Comparison of ENCODE assay signal across 8 cellular contexts in the genomic region with DNA sequence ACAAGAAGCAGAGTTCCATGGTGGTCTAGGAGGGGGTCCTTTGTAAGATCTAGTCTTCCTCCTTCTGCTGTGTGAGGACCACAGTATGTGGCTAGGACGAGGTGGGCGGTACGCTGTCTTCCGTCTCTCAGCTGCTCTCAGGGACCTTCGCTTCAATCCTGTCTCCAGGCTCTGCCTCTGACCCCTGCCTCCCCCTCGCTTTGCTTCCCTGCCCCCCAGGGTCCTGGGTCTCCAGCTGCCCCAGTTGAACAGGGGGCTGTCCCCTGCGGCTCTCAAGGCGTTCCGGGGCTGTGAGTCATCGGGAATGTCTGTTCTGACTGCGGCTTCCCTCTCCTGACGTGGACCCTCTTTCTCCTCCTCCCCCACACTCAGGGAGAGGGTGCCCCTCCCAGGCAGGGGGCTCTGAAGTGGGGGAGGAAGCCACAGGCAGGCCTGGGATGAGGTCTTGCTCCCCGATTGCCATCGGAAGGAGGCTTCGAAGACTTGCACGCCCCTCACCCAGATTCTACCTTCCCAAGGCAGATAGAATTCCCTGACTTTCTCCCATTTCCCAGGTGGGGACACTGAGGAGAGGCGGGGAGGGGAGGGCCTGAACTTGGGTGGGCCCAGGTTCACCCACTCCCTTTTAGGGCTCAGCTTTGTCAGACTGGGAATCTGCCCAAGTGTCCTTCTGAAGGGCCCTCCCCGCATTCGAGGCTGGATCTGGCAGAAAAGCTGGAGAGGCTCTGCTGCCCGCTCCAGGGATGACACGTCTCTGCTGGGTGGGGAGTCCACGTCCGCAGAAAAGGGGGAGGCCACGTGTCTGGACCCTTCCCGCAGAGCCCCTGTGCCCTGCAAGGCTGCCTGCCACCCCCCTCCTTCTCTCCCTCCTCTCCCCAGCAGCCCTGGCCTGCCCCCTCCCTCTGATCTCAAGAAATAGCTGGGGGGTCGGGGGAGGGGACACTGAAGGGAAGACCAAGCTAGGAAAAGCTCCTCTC. TPM values are rescaled to one million over a fixed set of nuclear protein-coding genes. Genes with fewer than 3 reads are reported as not detected.
A peak's percentile ranks its signal among the peaks of the same experiment; 100 is the strongest.
DNase-seq lines count a peak whose midpoint lies in the region; ATAC-seq and TF ChIP-seq lines count a peak whose summit lies in the region.

No MANE protein-coding gene starts in this region.

- POLR2A ChIA-PET in BJ (lab: Charles Lee): interaction anchor here (0.5 to 4.9 kb wide), 14 partner anchors 9 to 215 kb away, joined by 3 to 135 read pairs (median 6); a partner anchor contains a TSS

- no peak for ATAC-seq in effector memory CD8-positive, alpha-beta T cell (replicated peaks)
- no peak for ATAC-seq in GM21515 (IDR thresholded peaks at IDR 0.05; ENCODE audit: unreplicated experiment)

- peak overlapping the region; percentile 96 for H3K27ac ChIP-seq in osteoblast (ENCODE audit: low read depth, low read length)

- H3K4me1 ChIP-seq in osteoblast (ENCODE audit: insufficient read depth, low read length): peaks cover 74% of the 10 kb centered on the region

- no peak overlapping the region for H3K4me3 Mint-ChIP-seq in effector memory CD8-positive, alpha-beta T cell

- H3K4me2 ChIP-seq in osteoblast (ENCODE audit: insufficient read depth, low read length): peak overlapping the region; percentile 57

- H2AFZ ChIP-seq in osteoblast (ENCODE audit: low read length): no peak overlapping the region

- H3K36me3 Mint-ChIP-seq in effector memory CD8-positive, alpha-beta T cell (ENCODE audit: insufficient read depth): no peaks in the 10 kb centered on the region

- no peak for TF ChIP-seq CTCF in BJ (IDR thresholded peaks at IDR 0.05; ENCODE audit: insufficient read depth, low read depth, low read length)
- no peak for TF ChIP-seq CTCF in osteoblast (IDR thresholded peaks at IDR 0.05; ENCODE audit: extremely low read depth, low read depth, low read length)

- peak overlapping the region; percentile 30 for H3K4me3 ChIP-seq in BJ (ENCODE audit: low read depth, low read length)
- peak overlapping the region; percentile 26 for H3K4me3 ChIP-seq in osteoblast (ENCODE audit: insufficient read depth, low read length)

- peaks cover 10% of the 10 kb centered on the region for H3K79me2 ChIP-seq in osteoblast (ENCODE audit: insufficient read depth, low read length)

- CTCF ChIA-PET in BJ (lab: Yijun Ruan, JAX): interaction anchor here (0.8 to 23.7 kb wide), 9 partner anchors 8 to 60 kb away, joined by 3 to 515 read pairs (median 4); a partner anchor contains a TSS

- H3K36me3 ChIP-seq in BJ (ENCODE audit: control insufficient read depth, insufficient read depth, low read length) (no peaks in the 10 kb centered on the region), osteoblast (ENCODE audit: insufficient read depth, low read length) (no peaks in the 10 kb centered on the region)

- DNase-seq in BJ (ENCODE audit: low read depth): peak; percentile 87
- peak; percentile 97 for DNase-seq in RPMI7951 (ENCODE audit: low read depth)
- peak; percentile 97 for DNase-seq in fibroblast of peridontal ligament (ENCODE audit: extremely low read depth)
- DNase-seq in osteoblast (ENCODE audit: insufficient read length, low spot score, missing footprints): peak; percentile 97
- no peak for DNase-seq in putamen (ENCODE audit: low spot score)
- no peak for DNase-seq in cerebellar nuclear complex (lab: John Stamatoyannopoulos, UW)
- no peak for DNase-seq in effector memory CD8-positive, alpha-beta T cell

- peaks cover 56 to 92% of the 10 kb centered on the region in 2 donors for H3K27me3 Mint-ChIP-seq in effector memory CD8-positive, alpha-beta T cell

- no peak overlapping the region for H3K27ac Mint-ChIP-seq in effector memory CD8-positive, alpha-beta T cell

- no peaks in the 10 kb centered on the region for H3K9me3 Mint-ChIP-seq in effector memory CD8-positive, alpha-beta T cell

- no peaks in the 10 kb centered on the region for H3K9me3 ChIP-seq in osteoblast (ENCODE audit: low read depth, low read length)

- peaks cover 14 to 17% of the 10 kb centered on the region in 2 donors for H3K4me1 Mint-ChIP-seq in effector memory CD8-positive, alpha-beta T cell (ENCODE audit: low read depth in 2 of 2)

- H4K20me1 ChIP-seq in osteoblast (ENCODE audit: insufficient read depth, low read length): no peaks in the 10 kb centered on the region

- H3K27me3 ChIP-seq in BJ (ENCODE audit: control insufficient read depth, insufficient read depth, low read length): no peaks in the 10 kb centered on the region
- H3K27me3 ChIP-seq in osteoblast (ENCODE audit: insufficient read depth, low read length): no peaks in the 10 kb centered on the region

RNA-seq across cellular contexts. Expression of a gene that starts 9.1 kb away (rescaled TPM):
- polyA plus RNA-seq in BJ (2011; rRNA removed): 1,679 and 2,161 TPM in 2 replicates
- 4,131 and 5,702 TPM in 2 replicates for polyA minus RNA-seq in BJ (2011; rRNA and poly(A)+ RNA removed)
- 239 and 259 TPM in 2 replicates for total RNA-seq in RPMI7951 (2014; rRNA removed; shearing (Covaris generic))
- 6,718 and 8,987 TPM in 2 replicates for total RNA-seq in osteoblast

RNA-seq across cellular contexts. Expression of a gene that starts 44.7 kb away (rescaled TPM):
- 0.09 and 0.40 TPM in 2 replicates for polyA plus RNA-seq in BJ (2011; rRNA removed)
- not detected in 2 replicates for polyA minus RNA-seq in BJ (2011; rRNA and poly(A)+ RNA removed)
- not detected in 2 replicates for total RNA-seq in RPMI7951 (2014; rRNA removed; shearing (Covaris generic))
- 0.29 TPM in 1 of 2 replicates, not detected in the other for total RNA-seq in osteoblast

Comparison
In these comparisons a context has a peak if more than half of its experiments do, and no peak if none do; other contexts are left out.
1. DNase-seq: peak in BJ (single experiment), RPMI7951 (single experiment), fibroblast of peridontal ligament (single experiment) and osteoblast (single experiment); none in putamen (single experiment), cerebellar nuclear complex (0 of 2) and effector memory CD8-positive, alpha-beta T cell (0 of 3).
2. RNA of a gene that starts 9.1 kb away (total RNA-seq): 6,718 to 8,987 TPM in osteoblast; 239 to 259 TPM in RPMI7951; every median in the first group is over 10 times any median in the second.